ENCODE assay signal across 19 cellular contexts in genomic region chr17:68048996-68049395, GRCh38. TPM values are rescaled to one million over a fixed set of nuclear protein-coding genes. Genes with fewer than 3 reads are reported as not detected.
DNase-seq lines count a peak whose midpoint lies in the region; ATAC-seq and TF ChIP-seq lines count a peak whose summit lies in the region.
"Had no signal": no experiment of that assay in that cellular context is flagged by ENCODE, and none has a peak within 500 bp of the region (broad histone marks: within the 10 kb centered on the region; RNA-seq: fewer than 3 reads in every experiment).

No MANE protein-coding gene starts in this region.

- TF ChIP-seq POLR2A in esophagus muscularis mucosa (IDR thresholded peaks at IDR 0.05; ENCODE audit: low read depth), result no peak

- H3K27me3 ChIP-seq in left ventricle myocardium inferior (ENCODE audit: low read depth), result no peaks in the 10 kb centered on the region
- no peaks in the 10 kb centered on the region for H3K27me3 ChIP-seq in esophagus muscularis mucosa
- H3K27me3 ChIP-seq: Peyer's patch, uterus had no signal

- peak overlapping the region; percentile 40 for H3K27ac ChIP-seq in left ventricle myocardium inferior (replicated peaks)
- H3K27ac ChIP-seq in esophagus muscularis mucosa (replicated peaks in 1 of 4), result no peak overlapping the region
- H3K27ac ChIP-seq: Peyer's patch had no signal

- peaks cover 32% of the 10 kb centered on the region for H3K4me1 ChIP-seq in left ventricle myocardium inferior
- peaks cover under 1 to 26% (median 16%) of the 10 kb centered on the region in 4 donors for H3K4me1 ChIP-seq in esophagus muscularis mucosa
- H3K4me1 ChIP-seq: Peyer's patch had no signal

- no peaks in the 10 kb centered on the region for H3K9me3 Mint-ChIP-seq in central memory CD8-positive, alpha-beta T cell
- no peaks in the 10 kb centered on the region for H3K9me3 Mint-ChIP-seq in activated T-helper 17 cell treated with anti-CD3 and anti-CD28 coated beads, Interleukin-2, amount 50 U/mL, for 72 hours
- H3K9me3 Mint-ChIP-seq: activated CD4-positive, alpha-beta memory T cell treated with anti-CD3 and anti-CD28 coated beads, Interleukin-2, amount 10 ng/mL, durations not matched to agents 7 days and 5 days; stimulated activated effector memory CD8-positive, alpha-beta T cell treated with anti-CD3 and anti-CD28 coated beads, Interleukin-12 subunit alpha, Interleukin-12 subunit beta, amount 100 ng/mL, for 72 hours had no signal

- no peak overlapping the region for H3K4me3 Mint-ChIP-seq in central memory CD8-positive, alpha-beta T cell
- H3K4me3 Mint-ChIP-seq in activated T-helper 17 cell treated with anti-CD3 and anti-CD28 coated beads, Interleukin-2, amount 50 U/mL, for 72 hours, result no peak overlapping the region
- H3K4me3 Mint-ChIP-seq: activated CD4-positive, alpha-beta memory T cell treated with anti-CD3 and anti-CD28 coated beads, Interleukin-2, amount 10 ng/mL, durations not matched to agents 7 days and 5 days; stimulated activated effector memory CD8-positive, alpha-beta T cell treated with anti-CD3 and anti-CD28 coated beads, Interleukin-12 subunit alpha, Interleukin-12 subunit beta, amount 100 ng/mL, for 72 hours had no signal

- 90% methylated on average over 2 of the region's 2 CpGs for WGBS in esophagus muscularis mucosa

- no peaks in the 10 kb centered on the region for H3K4me1 Mint-ChIP-seq in central memory CD8-positive, alpha-beta T cell
- no peaks in the 10 kb centered on the region for H3K4me1 Mint-ChIP-seq in activated T-helper 17 cell treated with anti-CD3 and anti-CD28 coated beads, Interleukin-2, amount 50 U/mL, for 72 hours
- H3K4me1 Mint-ChIP-seq: stimulated activated effector memory CD8-positive, alpha-beta T cell treated with anti-CD3 and anti-CD28 coated beads, Interleukin-12 subunit alpha, Interleukin-12 subunit beta, amount 100 ng/mL, for 72 hours had no signal

- intact Hi-C loops in left ventricle myocardium inferior (cut with micrococcal nuclease), result no loop called here
- intact Hi-C loops in Right ventricle myocardium inferior (cut with DNase I), result no loop called here
- intact Hi-C loops in esophagus muscularis mucosa (cut with DNase I), result no loop called here

- no peak overlapping the region for H3K4me3 ChIP-seq in left ventricle myocardium inferior
- H3K4me3 ChIP-seq in esophagus muscularis mucosa, result no peak overlapping the region
- H3K4me3 ChIP-seq: Peyer's patch, uterus had no signal

- DNase-seq in left ventricle myocardium inferior (no peak), Right ventricle myocardium inferior (ENCODE audit: missing footprints) (no peak), NCI-H69 (lab: John Stamatoyannopoulos, UW) (peak; percentile 30), esophagus muscularis mucosa (ENCODE audit: extremely low spot score) (no peak)
- no peak for DNase-seq in central memory CD8-positive, alpha-beta T cell (ENCODE audit: low spot score in 2 of 2)
- DNase-seq in stimulated activated naive CD8-positive, alpha-beta T cell treated with anti-CD3 and anti-CD28 coated beads, Interleukin-15, Interleukin-2, amounts not matched to agents 100 U/mL and 50 U/mL, for 24 hours, result no peak
- DNase-seq: activated CD4-positive, alpha-beta memory T cell treated with anti-CD3 and anti-CD28 coated beads, Interleukin-2, amount 10 ng/mL, durations not matched to agents 7 days and 5 days; activated naive CD4-positive, alpha-beta T cell treated with Interleukin-2 at 50 U/mL for 16 hours; DMS79; HCEC 1CT; left colon; NCI-H1092; NCI-H446; Peyer's patch; stimulated activated CD4-positive, alpha-beta T cell treated with anti-CD3 and anti-CD28 coated beads, Interleukin-4, amount 100 ng/mL, for 1 hour; uterus had no signal

- TF ChIP-seq CTCF in left ventricle myocardium inferior (IDR thresholded peaks at IDR 0.05; ENCODE audit: borderline replicate concordance) (no peak), esophagus muscularis mucosa (IDR thresholded peaks at IDR 0.05) (no peak)

- no peaks in the 10 kb centered on the region for H3K27me3 Mint-ChIP-seq in central memory CD8-positive, alpha-beta T cell
- no peaks in the 10 kb centered on the region for H3K27me3 Mint-ChIP-seq in activated T-helper 17 cell treated with anti-CD3 and anti-CD28 coated beads, Interleukin-2, amount 50 U/mL, for 72 hours
- H3K27me3 Mint-ChIP-seq: activated CD4-positive, alpha-beta memory T cell treated with anti-CD3 and anti-CD28 coated beads, Interleukin-2, amount 10 ng/mL, durations not matched to agents 7 days and 5 days had no signal

- H3K9me3 ChIP-seq in left ventricle myocardium inferior (replicated peaks) (no peaks in the 10 kb centered on the region), esophagus muscularis mucosa (no peaks in the 10 kb centered on the region)
- H3K9me3 ChIP-seq: Peyer's patch, uterus had no signal

- ATAC-seq in Right ventricle myocardium inferior (no peak), GM21360 (IDR thresholded peaks at IDR 0.05; ENCODE audit: unreplicated experiment) (no peak)
- ATAC-seq in central memory CD8-positive, alpha-beta T cell (replicated peaks; ENCODE audit: extremely low read depth, poor library complexity, severe bottlenecking), result no peak
- peak; percentile 16 for ATAC-seq in stimulated activated naive CD8-positive, alpha-beta T cell treated with anti-CD3 and anti-CD28 coated beads, Interleukin-15, Interleukin-2, amounts not matched to agents 100 U/mL and 50 U/mL, for 24 hours
- no peak for ATAC-seq in activated T-helper 17 cell treated with anti-CD3 and anti-CD28 coated beads, Interleukin-2, amount 50 U/mL, for 72 hours (replicated peaks)
- ATAC-seq: left colon; stimulated activated effector memory CD8-positive, alpha-beta T cell treated with anti-CD3 and anti-CD28 coated beads, Interleukin-12 subunit alpha, Interleukin-12 subunit beta, amount 100 ng/mL, for 72 hours had no signal

- peak overlapping the region; percentile 32 for H3K27ac Mint-ChIP-seq in central memory CD8-positive, alpha-beta T cell (ENCODE audit: low read depth)
- no peak overlapping the region for H3K27ac Mint-ChIP-seq in activated T-helper 17 cell treated with anti-CD3 and anti-CD28 coated beads, Interleukin-2, amount 50 U/mL, for 72 hours
- H3K27ac Mint-ChIP-seq: activated CD4-positive, alpha-beta memory T cell treated with anti-CD3 and anti-CD28 coated beads, Interleukin-2, amount 10 ng/mL, durations not matched to agents 7 days and 5 days; stimulated activated effector memory CD8-positive, alpha-beta T cell treated with anti-CD3 and anti-CD28 coated beads, Interleukin-12 subunit alpha, Interleukin-12 subunit beta, amount 100 ng/mL, for 72 hours had no signal

- H3K36me3 ChIP-seq in left ventricle myocardium inferior (peaks cover 31% of the 10 kb centered on the region), esophagus muscularis mucosa (peaks cover 22 to 35% (median 30%) of the 10 kb centered on the region in 4 donors)
- H3K36me3 ChIP-seq: uterus had no signal

- no peak for TF ChIP-seq EP300 in esophagus muscularis mucosa (IDR thresholded peaks at IDR 0.05)

- H3K36me3 Mint-ChIP-seq in central memory CD8-positive, alpha-beta T cell (ENCODE audit: insufficient read depth), result peaks cover 31% of the 10 kb centered on the region
- peaks cover 46% of the 10 kb centered on the region for H3K36me3 Mint-ChIP-seq in activated T-helper 17 cell treated with anti-CD3 and anti-CD28 coated beads, Interleukin-2, amount 50 U/mL, for 72 hours (ENCODE audit: low read depth)

RNA-seq across cellular contexts. Expression of gene KPNA2, which starts 13.5 kb away (rescaled TPM):
- 19.2 TPM for total RNA-seq in left ventricle myocardium inferior
- 20.8 TPM for total RNA-seq in Right ventricle myocardium inferior
- total RNA-seq in esophagus muscularis mucosa, result 10 to 100 TPM; 11.2 to 26.3 (median 18.6) TPM
- total RNA-seq in activated T-helper 17 cell treated with anti-CD3 and anti-CD28 coated beads, Interleukin-2, amount 50 U/mL, for 72 hours, result 100 to 1,000 TPM; 136 to 227 TPM

RNA-seq across cellular contexts. Expression of gene C17orf58, which starts 52.7 kb away (rescaled TPM):
- 6.6 TPM for total RNA-seq in left ventricle myocardium inferior
- 8.3 TPM for total RNA-seq in Right ventricle myocardium inferior
- 10 to 100 TPM; 10.3 to 15.0 (median 11.9) TPM for total RNA-seq in esophagus muscularis mucosa
- 10 to 100 TPM; 25.9 to 27.3 TPM for total RNA-seq in activated T-helper 17 cell treated with anti-CD3 and anti-CD28 coated beads, Interleukin-2, amount 50 U/mL, for 72 hours
